In genomic region chr18:2965797-2966196, GRCh38 we compare ENCODE assay signal across 1 cellular context.
TF ChIP-seq lines count a peak whose summit lies in the region.

No MANE protein-coding gene starts in this region.

TF ChIP-seq in HepG2, 621 proteins besides CTCF, POLR2A, EP300 and RAD21:
- TF ChIP-seq ZNF83 (CRISPR knock-in tag; IDR thresholded peaks at IDR 0.05; ENCODE audit: borderline replicate concordance): no peak
- no peak for TF ChIP-seq ZBTB2 (CRISPR knock-in tag; IDR thresholded peaks at IDR 0.05; ENCODE audit: low read depth)
- TF ChIP-seq ZEB1 (IDR thresholded peaks at IDR 0.05; ENCODE audit: insufficient replicate concordance, low read depth): no peak
- TF ChIP-seq CBX1 (IDR thresholded peaks at IDR 0.05; ENCODE audit: low read depth): no peak
- no peak for TF ChIP-seq ZNF746 (CRISPR knock-in tag; IDR thresholded peaks at IDR 0.05)
- TF ChIP-seq SRSF9 (IDR thresholded peaks at IDR 0.05; ENCODE audit: borderline replicate concordance, insufficient read depth, low read depth, low read length, poor library complexity, severe bottlenecking): no peak
- no peak for TF ChIP-seq HOXA9 (CRISPR knock-in tag; IDR thresholded peaks at IDR 0.05; ENCODE audit: borderline replicate concordance)
- TF ChIP-seq SMAD1 (CRISPR knock-in tag; IDR thresholded peaks at IDR 0.05; ENCODE audit: borderline replicate concordance, low read depth): no peak
- TF ChIP-seq PRPF4 (IDR thresholded peaks at IDR 0.05; ENCODE audit: low read depth, low read length, poor library complexity, severe bottlenecking): no peak
- no peak for TF ChIP-seq PITX1 (CRISPR knock-in tag; IDR thresholded peaks at IDR 0.05)
- no peak for TF ChIP-seq HINFP (CRISPR knock-in tag; IDR thresholded peaks at IDR 0.05; ENCODE audit: low read depth)
- TF ChIP-seq ZNF34 (CRISPR knock-in tag; IDR thresholded peaks at IDR 0.05; ENCODE audit: borderline replicate concordance): no peak
- TF ChIP-seq HHEX (CRISPR knock-in tag; IDR thresholded peaks at IDR 0.05): no peak
- no peak for TF ChIP-seq EHMT2 (IDR thresholded peaks at IDR 0.05; ENCODE audit: borderline replicate concordance, low read depth, low read length)
- no peak for TF ChIP-seq JUNB (CRISPR knock-in tag; IDR thresholded peaks at IDR 0.05; ENCODE audit: borderline replicate concordance)
